24 cellular contexts compared by ENCODE assay signal in genomic region chr17:9219631-9220415, GRCh38.
"Had no signal": no experiment of that assay in that cellular context is flagged by ENCODE, and none has a peak within 500 bp of the region (broad histone marks: within the 10 kb centered on the region; RNA-seq: fewer than 3 reads in every experiment).

No MANE protein-coding gene starts in this region.

- H3K9me3 ChIP-seq: testis had no signal

- DNase-seq: activated CD4-positive, alpha-beta memory T cell treated with anti-CD3 and anti-CD28 coated beads for 36 hours; activated CD4-positive, alpha-beta T cell treated with anti-CD3 and anti-CD28 coated beads for 4 hours; activated CD4-positive, CD25-positive, alpha-beta regulatory T cell; activated effector memory CD4-positive, alpha-beta T cell treated with Interleukin-2 at 50 U/mL for 16 hours; activated naive CD4-positive, alpha-beta T cell treated with anti-CD3 and anti-CD28 coated beads, Interleukin-2, amount 10 ng/mL, durations not matched to agents 7 days and 5 days; activated T-cell treated with anti-CD3 and anti-CD28 coated beads, Interleukin-2, amount 50 U/mL, for 48 hours; amygdala; effector CD4-positive, alpha-beta T cell; erythroblast; foreskin melanocyte; immature natural killer cell; kidney glomerular epithelial cell; occipital lobe; stimulated activated CD4-positive, alpha-beta T cell treated with anti-CD3 and anti-CD28 coated beads, Interleukin-2, amount 100 ng/mL, for 24 hours; T1000; testis; upper lobe of left lung had no signal

- ATAC-seq: left lung; natural killer cell treated with Interleukin-12 subunit alpha and Interleukin-12 subunit beta and Interleukin-15 and Interleukin-18, amount 100 ng/mL, for 72 hours; stimulated activated memory B cell treated with anti-CD40 and anti-IgM and Interleukin-4, amounts not matched to agents 10 μg/mL and 1 μg/mL and 100 μg/mL, for 72 hours had no signal

- H3K27ac Mint-ChIP-seq: activated CD4-positive, alpha-beta memory T cell treated with anti-CD3 and anti-CD28 coated beads for 36 hours; activated naive CD4-positive, alpha-beta T cell treated with anti-CD3 and anti-CD28 coated beads, Interleukin-2, amount 10 ng/mL, durations not matched to agents 7 days and 5 days; immature natural killer cell; mesothelial cell of epicardium; natural killer cell treated with Interleukin-12 subunit alpha and Interleukin-12 subunit beta and Interleukin-15 and Interleukin-18, amount 100 ng/mL, for 72 hours; progenitor cell of endocrine pancreas; stimulated activated memory B cell treated with anti-CD40 and anti-IgM and Interleukin-4, amounts not matched to agents 10 μg/mL and 1 μg/mL and 100 μg/mL, for 72 hours; T-helper 1 cell treated with Interleukin-12 subunit alpha and Interleukin-12 subunit beta and Interleukin-4 antibody, amounts not matched to agents 30 μg/mL and 1 μg/mL, for 36 hours had no signal

- H3K4me1 ChIP-seq: left lung, testis, upper lobe of left lung had no signal

- H3K36me3 ChIP-seq: left lung, upper lobe of left lung had no signal

- H3K4me1 Mint-ChIP-seq: activated naive CD4-positive, alpha-beta T cell treated with anti-CD3 and anti-CD28 coated beads, Interleukin-2, amount 10 ng/mL, durations not matched to agents 7 days and 5 days; immature natural killer cell; stimulated activated memory B cell treated with anti-CD40 and anti-IgM and Interleukin-4, amounts not matched to agents 10 μg/mL and 1 μg/mL and 100 μg/mL, for 72 hours had no signal

- H3K4me3 ChIP-seq: left lung, right atrium auricular region, testis, upper lobe of left lung had no signal

- H3K27me3 Mint-ChIP-seq: activated naive CD4-positive, alpha-beta T cell treated with anti-CD3 and anti-CD28 coated beads, Interleukin-2, amount 10 ng/mL, durations not matched to agents 7 days and 5 days had no signal

- H3K27ac ChIP-seq: left lung, right atrium auricular region, testis, upper lobe of left lung had no signal

- H3K27me3 ChIP-seq: left lung, right atrium auricular region, testis, upper lobe of left lung had no signal

- H3K4me3 Mint-ChIP-seq: activated CD4-positive, alpha-beta memory T cell treated with anti-CD3 and anti-CD28 coated beads for 36 hours; activated naive CD4-positive, alpha-beta T cell treated with anti-CD3 and anti-CD28 coated beads, Interleukin-2, amount 10 ng/mL, durations not matched to agents 7 days and 5 days; immature natural killer cell; mesothelial cell of epicardium; natural killer cell treated with Interleukin-12 subunit alpha and Interleukin-12 subunit beta and Interleukin-15 and Interleukin-18, amount 100 ng/mL, for 72 hours; stimulated activated memory B cell treated with anti-CD40 and anti-IgM and Interleukin-4, amounts not matched to agents 10 μg/mL and 1 μg/mL and 100 μg/mL, for 72 hours; T-helper 1 cell treated with Interleukin-12 subunit alpha and Interleukin-12 subunit beta and Interleukin-4 antibody, amounts not matched to agents 30 μg/mL and 1 μg/mL, for 36 hours had no signal
